In genomic region chr6:121838842-121839241, GRCh38 we compare ENCODE assay signal across 12 cellular contexts.
A peak's percentile ranks its signal among the peaks of the same experiment; 100 is the strongest.
DNase-seq lines count a peak whose midpoint lies in the region; FAIRE-seq and TF ChIP-seq lines count a peak whose summit lies in the region.
"Had no signal": no experiment of that assay in that cellular context is flagged by ENCODE, and none has a peak within 500 bp of the region (broad histone marks: within the 10 kb centered on the region; RNA-seq: fewer than 3 reads in every experiment).

No MANE protein-coding gene starts in this region.

- no peak overlapping the region for H3K4me3 ChIP-seq in astrocyte (ENCODE audit: insufficient read depth, low read depth, low read length)
- H3K4me3 ChIP-seq in keratinocyte (ENCODE audit: control insufficient read depth in 2 of 3, extremely low read depth in 1 of 3, insufficient read depth in 2 of 3, low read depth in 1 of 3, low read length in 3 of 3) = no peak overlapping the region
- no peak overlapping the region for H3K4me3 ChIP-seq in dorsolateral prefrontal cortex
- H3K4me3 ChIP-seq: tibial artery had no signal

- H3K4me1 ChIP-seq in astrocyte (ENCODE audit: insufficient read depth, low read length) (peaks cover 6% of the 10 kb centered on the region), keratinocyte (ENCODE audit: control insufficient read depth, extremely low read depth, insufficient read depth, low read length) (peaks cover 18% of the 10 kb centered on the region)
- H3K4me1 ChIP-seq: tibial artery had no signal

- dilution Hi-C loops in keratinocyte (cut with MboI; ENCODE audit: extremely low pct_ligation_motif_present, low sequenced_read_pairs) = no loop called here

- H3K4me2 ChIP-seq in astrocyte (ENCODE audit: low read length) (no peak overlapping the region), keratinocyte (ENCODE audit: control insufficient read depth, extremely low read depth, insufficient read depth, low read depth, low read length) (peak overlapping the region; percentile 60)

- intact Hi-C loops in dorsolateral prefrontal cortex (cut with DNase I) = no loop called here

- H3K9me3 Mint-ChIP-seq in astrocyte (ENCODE audit: unreplicated experiment) = no peaks in the 10 kb centered on the region

- H3K79me2 ChIP-seq in astrocyte (ENCODE audit: insufficient read depth, low read length) (no peaks in the 10 kb centered on the region), keratinocyte (ENCODE audit: control insufficient read depth, insufficient read depth, low read length) (no peaks in the 10 kb centered on the region)

- DNase-seq in Daoy (ENCODE audit: low read depth) (peak; percentile 90), KBM-7 (peak; percentile 3), astrocyte (ENCODE audit: low read depth) (peak; percentile 90), keratinocyte (ENCODE audit: low read depth, low spot score) (peak; percentile 58), SKM-1 (lab: John Stamatoyannopoulos, UW; ENCODE audit: unreplicated experiment) (no peak), DMS79 (lab: John Stamatoyannopoulos, UW) (no peak), SK-N-DZ (ENCODE audit: low spot score) (no peak), dorsolateral prefrontal cortex (no peak)
- DNase-seq: CD4-positive, CD25-positive, alpha-beta regulatory T cell; tibial artery had no signal

- no peaks in the 10 kb centered on the region for H3K9me3 ChIP-seq in astrocyte (ENCODE audit: insufficient read depth, low read depth, low read length)
- H3K9me3 ChIP-seq in keratinocyte (ENCODE audit: control insufficient read depth, low read depth, low read length) = no peaks in the 10 kb centered on the region
- H3K9me3 ChIP-seq: tibial artery had no signal

- TF ChIP-seq CTCF in astrocyte (IDR thresholded peaks at IDR 0.05; ENCODE audit: insufficient read depth, low read depth, low read length) (no peak), keratinocyte (optimal IDR thresholded peaks at IDR 0.05 in 1 of 3, IDR thresholded peaks at IDR 0.05 in 1 of 3, conservative IDR thresholded peaks at IDR 0.05 in 1 of 3; ENCODE audit: extremely low read depth in 1 of 3, insufficient read depth in 2 of 3, low read length in 3 of 3) (no peak), dorsolateral prefrontal cortex (IDR thresholded peaks at IDR 0.05 in 54 of 56, conservative IDR thresholded peaks at IDR 0.05 in 2 of 56; ENCODE audit: low read depth in 1 of 56, partially characterized antibody in 56 of 56) (no peak)

- no peak overlapping the region for H3K4me3 Mint-ChIP-seq in astrocyte (ENCODE audit: unreplicated experiment)
- H3K4me3 Mint-ChIP-seq: CD4-positive, CD25-positive, alpha-beta regulatory T cell; natural killer cell treated with Interleukin-12 subunit alpha and Interleukin-12 subunit beta and Interleukin-15 and Interleukin-18, amount 100 ng/mL, for 72 hours had no signal

- H3K27me3 Mint-ChIP-seq in astrocyte (ENCODE audit: low read depth, unreplicated experiment) = no peaks in the 10 kb centered on the region
- H3K27me3 Mint-ChIP-seq: CD4-positive, CD25-positive, alpha-beta regulatory T cell; natural killer cell treated with Interleukin-12 subunit alpha and Interleukin-12 subunit beta and Interleukin-15 and Interleukin-18, amount 100 ng/mL, for 72 hours had no signal

- H3K9ac ChIP-seq in astrocyte (ENCODE audit: low read length) (no peak overlapping the region), keratinocyte (ENCODE audit: control insufficient read depth, extremely low read depth, insufficient read depth, low read length) (no peak overlapping the region)

- no peaks in the 10 kb centered on the region for H4K20me1 ChIP-seq in astrocyte (ENCODE audit: insufficient read depth, low read length)
- H4K20me1 ChIP-seq in keratinocyte (ENCODE audit: control insufficient read depth, extremely low read depth, insufficient read depth, low read length) = no peaks in the 10 kb centered on the region

- H2AFZ ChIP-seq in astrocyte (ENCODE audit: low read depth, low read length) = no peak overlapping the region
- peak overlapping the region; percentile 34 for H2AFZ ChIP-seq in keratinocyte (ENCODE audit: control insufficient read depth, low read length)

- H3K9me1 ChIP-seq in keratinocyte (ENCODE audit: control insufficient read depth, extremely low read depth, insufficient read depth, low read length) = no peaks in the 10 kb centered on the region

- H3K36me3 ChIP-seq in astrocyte (ENCODE audit: insufficient read depth, low read length) (no peaks in the 10 kb centered on the region), keratinocyte (ENCODE audit: control insufficient read depth in 2 of 2, extremely low read depth in 1 of 2, insufficient read depth in 2 of 2, low read length in 2 of 2) (no peaks in the 10 kb centered on the region)
- H3K36me3 ChIP-seq: tibial artery had no signal

- no peak overlapping the region for H3K27ac Mint-ChIP-seq in astrocyte (ENCODE audit: unreplicated experiment)
- H3K27ac Mint-ChIP-seq: CD4-positive, CD25-positive, alpha-beta regulatory T cell; natural killer cell treated with Interleukin-12 subunit alpha and Interleukin-12 subunit beta and Interleukin-15 and Interleukin-18, amount 100 ng/mL, for 72 hours had no signal

- H3K36me3 Mint-ChIP-seq in astrocyte (ENCODE audit: low read depth, unreplicated experiment) = no peaks in the 10 kb centered on the region
- H3K36me3 Mint-ChIP-seq: CD4-positive, CD25-positive, alpha-beta regulatory T cell; natural killer cell treated with Interleukin-12 subunit alpha and Interleukin-12 subunit beta and Interleukin-15 and Interleukin-18, amount 100 ng/mL, for 72 hours had no signal

- FAIRE-seq in astrocyte (lab: Jason Lieb, UNC) (peak; percentile 52), keratinocyte (lab: Jason Lieb, UNC) (peak; percentile 90)
- FAIRE-seq: H54 had no signal

- no peaks in the 10 kb centered on the region for H3K27me3 ChIP-seq in astrocyte (ENCODE audit: insufficient read depth, low read length)
- no peaks in the 10 kb centered on the region for H3K27me3 ChIP-seq in keratinocyte (ENCODE audit: control insufficient read depth, extremely low read depth, insufficient read depth, low read length)
- no peaks in the 10 kb centered on the region for H3K27me3 ChIP-seq in dorsolateral prefrontal cortex
- H3K27me3 ChIP-seq: tibial artery had no signal

- in situ Hi-C loops in KBM-7 (cut with MboI; ENCODE audit: low pct_unique_long_range_greater_than_20kb, low sequenced_read_pairs) = no loop called here

- H3K27ac ChIP-seq in astrocyte (ENCODE audit: low read depth, low read length) = no peak overlapping the region
- H3K27ac ChIP-seq in keratinocyte (ENCODE audit: control insufficient read depth, insufficient read depth, low read length) = peak overlapping the region; percentile 48
- no peak overlapping the region for H3K27ac ChIP-seq in dorsolateral prefrontal cortex
- H3K27ac ChIP-seq: tibial artery had no signal

- peaks cover 28% of the 10 kb centered on the region for H3K4me1 Mint-ChIP-seq in astrocyte (ENCODE audit: low read depth, unreplicated experiment)
- H3K4me1 Mint-ChIP-seq: CD4-positive, CD25-positive, alpha-beta regulatory T cell had no signal

Comparison
In these comparisons a context has a peak if more than half of its experiments do, and no peak if none do; other contexts are left out.
1. DNase-seq: peak in Daoy (single experiment), KBM-7 (single experiment), astrocyte (single experiment) and keratinocyte (single experiment); none in SKM-1 (single experiment), DMS79 (single experiment), SK-N-DZ (single experiment) and dorsolateral prefrontal cortex (0 of 10).